21 cellular contexts compared by ENCODE assay signal in genomic region chr14:59202031-59202430, GRCh38.
"Had no signal": no experiment of that assay in that cellular context is flagged by ENCODE, and none has a peak within 500 bp of the region (broad histone marks: within the 10 kb centered on the region; RNA-seq: fewer than 3 reads in every experiment).

No MANE protein-coding gene starts in this region.

- H3K36me3 ChIP-seq: lower lobe of right lung, right lobe of liver, upper lobe of right lung had no signal

- H3K27ac Mint-ChIP-seq: activated naive CD4-positive, alpha-beta T cell treated with anti-CD3 and anti-CD28 coated beads, Interleukin-2, amount 50 U/mL, for 24 hours; stimulated activated memory B cell treated with anti-CD40 and anti-IgM and Interleukin-4, amounts not matched to agents 10 μg/mL and 1 μg/mL and 100 μg/mL, for 72 hours had no signal

- H3K9me3 ChIP-seq: lower lobe of right lung, psoas muscle, right lobe of liver, upper lobe of right lung had no signal

- H3K4me1 ChIP-seq: foreskin keratinocyte, psoas muscle had no signal

- H3K4me3 ChIP-seq: dorsolateral prefrontal cortex, hepatocyte, lower lobe of right lung, psoas muscle, right lobe of liver, upper lobe of right lung had no signal

- H3K27ac ChIP-seq: dorsolateral prefrontal cortex, foreskin keratinocyte, hepatocyte, lower lobe of right lung, psoas muscle, right lobe of liver, upper lobe of right lung had no signal

- H3K36me3 Mint-ChIP-seq: activated naive CD4-positive, alpha-beta T cell treated with anti-CD3 and anti-CD28 coated beads, Interleukin-2, amount 50 U/mL, for 24 hours; stimulated activated memory B cell treated with anti-CD40 and anti-IgM and Interleukin-4, amounts not matched to agents 10 μg/mL and 1 μg/mL and 100 μg/mL, for 72 hours had no signal

- ATAC-seq: activated T-cell treated with anti-CD3 and anti-CD28 coated beads, Interleukin-2, amount 50 U/mL, for 4 hours; foreskin keratinocyte; left colon; lower lobe of right lung; psoas muscle; right lobe of liver; stimulated activated memory B cell treated with anti-CD40 and anti-IgM and Interleukin-4, amounts not matched to agents 10 μg/mL and 1 μg/mL and 100 μg/mL, for 72 hours; upper lobe of right lung had no signal

- H3K4me3 Mint-ChIP-seq: activated naive CD4-positive, alpha-beta T cell treated with anti-CD3 and anti-CD28 coated beads, Interleukin-2, amount 50 U/mL, for 24 hours; activated T-cell treated with anti-CD3 and anti-CD28 coated beads, Interleukin-2, amount 50 U/mL, for 4 hours; brain; neural crest cell; stimulated activated memory B cell treated with anti-CD40 and anti-IgM and Interleukin-4, amounts not matched to agents 10 μg/mL and 1 μg/mL and 100 μg/mL, for 72 hours had no signal

- H3K9me3 Mint-ChIP-seq: activated naive CD4-positive, alpha-beta T cell treated with anti-CD3 and anti-CD28 coated beads, Interleukin-2, amount 50 U/mL, for 24 hours; activated T-cell treated with anti-CD3 and anti-CD28 coated beads, Interleukin-2, amount 50 U/mL, for 4 hours; neural crest cell; stimulated activated memory B cell treated with anti-CD40 and anti-IgM and Interleukin-4, amounts not matched to agents 10 μg/mL and 1 μg/mL and 100 μg/mL, for 72 hours had no signal

- DNase-seq: activated CD8-positive, alpha-beta memory T cell treated with anti-CD3 and anti-CD28 coated beads, Interleukin-2, amount 50 U/mL, for 4 hours; activated gamma-delta T cell; activated T-cell treated with anti-CD3 and anti-CD28 coated beads, Interleukin-2, amount 50 U/mL, for 4 hours; amniotic stem cell; central memory CD4-positive, alpha-beta T cell; dorsolateral prefrontal cortex; foreskin keratinocyte; islet precursor cell; left colon; lower lobe of right lung; psoas muscle; right lobe of liver; small intestine; stimulated activated CD4-positive, alpha-beta T cell treated with anti-CD3 and anti-CD28 coated beads, Interleukin-15, amount 100 ng/mL, for 24 hours; stimulated activated CD4-positive, alpha-beta T cell treated with anti-CD3 and anti-CD28 coated beads, Interleukin-2, amount 100 ng/mL, for 48 hours; upper lobe of right lung had no signal

- H3K27me3 ChIP-seq: dorsolateral prefrontal cortex, foreskin keratinocyte, hepatocyte, right lobe of liver, upper lobe of right lung had no signal

- H3K27me3 Mint-ChIP-seq: activated naive CD4-positive, alpha-beta T cell treated with anti-CD3 and anti-CD28 coated beads, Interleukin-2, amount 50 U/mL, for 24 hours; brain; stimulated activated memory B cell treated with anti-CD40 and anti-IgM and Interleukin-4, amounts not matched to agents 10 μg/mL and 1 μg/mL and 100 μg/mL, for 72 hours had no signal
